In the genomic region with DNA sequence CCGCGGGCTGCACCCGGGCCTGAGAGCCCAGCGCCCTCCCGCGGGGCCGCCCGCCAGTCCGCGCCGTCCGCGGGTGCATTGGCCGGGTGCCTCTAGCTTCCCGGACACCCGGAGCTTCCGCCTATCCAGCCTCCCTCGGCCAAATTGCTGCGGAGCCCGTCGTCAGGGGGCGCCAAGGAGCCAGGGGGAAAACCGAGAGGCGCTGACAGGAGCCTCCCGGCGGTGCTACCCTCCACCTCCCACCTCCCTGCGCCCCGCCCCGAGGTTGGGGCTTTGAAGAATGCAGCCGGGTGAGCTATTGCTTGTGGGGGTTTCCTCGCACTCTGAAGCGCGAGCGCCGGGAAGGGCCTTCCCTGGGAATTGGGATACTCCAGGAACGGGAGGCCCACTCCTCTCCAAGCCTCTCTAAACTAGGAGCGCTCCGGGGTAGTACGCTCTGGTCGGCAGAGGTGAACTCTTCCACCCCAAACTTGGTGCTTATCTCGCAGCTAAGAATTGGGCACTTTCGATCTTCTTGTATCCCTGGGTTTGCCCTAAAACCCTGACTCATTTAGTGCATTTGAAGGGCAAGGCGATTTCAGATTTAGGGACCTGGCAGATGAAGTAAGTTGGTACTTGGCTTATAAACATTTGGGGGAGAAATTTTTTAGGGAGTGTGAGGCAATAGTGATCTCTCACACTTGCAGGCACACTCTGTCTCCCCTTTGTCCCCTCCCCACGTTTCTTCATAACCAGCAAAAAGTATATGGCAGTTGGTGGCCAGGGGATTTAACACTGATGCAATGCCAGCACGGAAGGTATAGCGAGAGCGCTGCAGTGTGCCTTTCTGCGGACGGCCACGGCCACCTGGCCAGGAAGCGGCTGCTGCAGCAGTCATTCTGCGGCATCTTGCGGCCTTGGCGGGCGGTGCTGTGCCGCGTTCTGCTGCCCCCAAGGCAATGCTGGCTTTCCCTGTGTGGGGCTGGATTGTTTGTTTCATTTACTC, we compare ENCODE assay signal across 1 cellular context.
A peak's percentile ranks its signal among the peaks of the same experiment; 100 is the strongest.
TF ChIP-seq lines count a peak whose summit lies in the region.

No MANE protein-coding gene starts in this region.

TF ChIP-seq in K562, 482 proteins besides CTCF, POLR2A, EP300 and RAD21 (continued from another document and continues in another):
- TF ChIP-seq, protein P1, sequence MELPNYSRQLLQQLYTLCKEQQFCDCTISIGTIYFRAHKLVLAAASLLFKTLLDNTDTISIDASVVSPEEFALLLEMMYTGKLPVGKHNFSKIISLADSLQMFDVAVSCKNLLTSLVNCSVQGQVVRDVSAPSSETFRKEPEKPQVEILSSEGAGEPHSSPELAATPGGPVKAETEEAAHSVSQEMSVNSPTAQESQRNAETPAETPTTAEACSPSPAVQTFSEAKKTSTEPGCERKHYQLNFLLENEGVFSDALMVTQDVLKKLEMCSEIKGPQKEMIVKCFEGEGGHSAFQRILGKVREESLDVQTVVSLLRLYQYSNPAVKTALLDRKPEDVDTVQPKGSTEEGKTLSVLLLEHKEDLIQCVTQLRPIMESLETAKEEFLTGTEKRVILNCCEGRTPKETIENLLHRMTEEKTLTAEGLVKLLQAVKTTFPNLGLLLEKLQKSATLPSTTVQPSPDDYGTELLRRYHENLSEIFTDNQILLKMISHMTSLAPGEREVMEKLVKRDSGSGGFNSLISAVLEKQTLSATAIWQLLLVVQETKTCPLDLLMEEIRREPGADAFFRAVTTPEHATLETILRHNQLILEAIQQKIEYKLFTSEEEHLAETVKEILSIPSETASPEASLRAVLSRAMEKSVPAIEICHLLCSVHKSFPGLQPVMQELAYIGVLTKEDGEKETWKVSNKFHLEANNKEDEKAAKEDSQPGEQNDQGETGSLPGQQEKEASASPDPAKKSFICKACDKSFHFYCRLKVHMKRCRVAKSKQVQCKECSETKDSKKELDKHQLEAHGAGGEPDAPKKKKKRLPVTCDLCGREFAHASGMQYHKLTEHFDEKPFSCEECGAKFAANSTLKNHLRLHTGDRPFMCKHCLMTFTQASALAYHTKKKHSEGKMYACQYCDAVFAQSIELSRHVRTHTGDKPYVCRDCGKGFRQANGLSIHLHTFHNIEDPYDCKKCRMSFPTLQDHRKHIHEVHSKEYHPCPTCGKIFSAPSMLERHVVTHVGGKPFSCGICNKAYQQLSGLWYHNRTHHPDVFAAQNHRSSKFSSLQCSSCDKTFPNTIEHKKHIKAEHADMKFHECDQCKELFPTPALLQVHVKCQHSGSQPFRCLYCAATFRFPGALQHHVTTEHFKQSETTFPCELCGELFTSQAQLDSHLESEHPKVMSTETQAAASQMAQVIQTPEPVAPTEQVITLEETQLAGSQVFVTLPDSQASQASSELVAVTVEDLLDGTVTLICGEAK (IDR thresholded peaks at IDR 0.05) = no peak
- TF ChIP-seq, protein P1 (CRISPR knock-in tag; IDR thresholded peaks at IDR 0.05) = no peak
- TF ChIP-seq, protein P2, sequence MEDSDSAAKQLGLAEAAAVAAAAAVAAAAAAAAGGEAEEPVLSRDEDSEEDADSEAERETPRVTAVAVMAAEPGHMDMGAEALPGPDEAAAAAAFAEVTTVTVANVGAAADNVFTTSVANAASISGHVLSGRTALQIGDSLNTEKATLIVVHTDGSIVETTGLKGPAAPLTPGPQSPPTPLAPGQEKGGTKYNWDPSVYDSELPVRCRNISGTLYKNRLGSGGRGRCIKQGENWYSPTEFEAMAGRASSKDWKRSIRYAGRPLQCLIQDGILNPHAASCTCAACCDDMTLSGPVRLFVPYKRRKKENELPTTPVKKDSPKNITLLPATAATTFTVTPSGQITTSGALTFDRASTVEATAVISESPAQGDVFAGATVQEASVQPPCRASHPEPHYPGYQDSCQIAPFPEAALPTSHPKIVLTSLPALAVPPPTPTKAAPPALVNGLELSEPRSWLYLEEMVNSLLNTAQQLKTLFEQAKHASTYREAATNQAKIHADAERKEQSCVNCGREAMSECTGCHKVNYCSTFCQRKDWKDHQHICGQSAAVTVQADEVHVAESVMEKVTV (CRISPR knock-in tag; IDR thresholded peaks at IDR 0.05) = peak; percentile 42
- TF ChIP-seq, protein P3, sequence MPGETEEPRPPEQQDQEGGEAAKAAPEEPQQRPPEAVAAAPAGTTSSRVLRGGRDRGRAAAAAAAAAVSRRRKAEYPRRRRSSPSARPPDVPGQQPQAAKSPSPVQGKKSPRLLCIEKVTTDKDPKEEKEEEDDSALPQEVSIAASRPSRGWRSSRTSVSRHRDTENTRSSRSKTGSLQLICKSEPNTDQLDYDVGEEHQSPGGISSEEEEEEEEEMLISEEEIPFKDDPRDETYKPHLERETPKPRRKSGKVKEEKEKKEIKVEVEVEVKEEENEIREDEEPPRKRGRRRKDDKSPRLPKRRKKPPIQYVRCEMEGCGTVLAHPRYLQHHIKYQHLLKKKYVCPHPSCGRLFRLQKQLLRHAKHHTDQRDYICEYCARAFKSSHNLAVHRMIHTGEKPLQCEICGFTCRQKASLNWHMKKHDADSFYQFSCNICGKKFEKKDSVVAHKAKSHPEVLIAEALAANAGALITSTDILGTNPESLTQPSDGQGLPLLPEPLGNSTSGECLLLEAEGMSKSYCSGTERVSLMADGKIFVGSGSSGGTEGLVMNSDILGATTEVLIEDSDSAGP (CRISPR knock-in tag; IDR thresholded peaks at IDR 0.05) = no peak
- TF ChIP-seq ERF (CRISPR knock-in tag; IDR thresholded peaks at IDR 0.05) (no peak), SRSF1 (IDR thresholded peaks at IDR 0.05; ENCODE audit: low read depth, low read length) (no peak), BRCA1 (IDR thresholded peaks at IDR 0.05) (no peak), BRCA1 (CRISPR knock-in tag; IDR thresholded peaks at IDR 0.05) (no peak), ZNF445 (CRISPR knock-in tag; IDR thresholded peaks at IDR 0.05; ENCODE audit: low read depth) (no peak), MAZ (CRISPR knock-in tag; conservative IDR thresholded peaks at IDR 0.05 in 1 of 2, IDR thresholded peaks at IDR 0.05 in 1 of 2) (peak; percentile 55 to 89), CHCHD3 (CRISPR knock-in tag; IDR thresholded peaks at IDR 0.05) (no peak), PHTF2 (CRISPR knock-in tag; IDR thresholded peaks at IDR 0.05) (no peak), KDM5B (IDR thresholded peaks at IDR 0.05; ENCODE audit: insufficient replicate concordance, low read depth, low read length) (peak; percentile 37), RHOXF2B (CRISPR knock-in tag; conservative IDR thresholded peaks at IDR 0.05) (no peak), CCAR2 (IDR thresholded peaks at IDR 0.05; ENCODE audit: low read depth, low read length) (no peak), HNRNPL (IDR thresholded peaks at IDR 0.05; ENCODE audit: low read depth, low read length) (no peak), SP1 (CRISPR knock-in tag; IDR thresholded peaks at IDR 0.05) (no peak), NFXL1 (CRISPR knock-in tag; IDR thresholded peaks at IDR 0.05) (no peak), PTBP1 (IDR thresholded peaks at IDR 0.05; ENCODE audit: low read depth, low read length) (peak; percentile 35; the same call in 1 of the 2 replicates), ZNF12 (CRISPR knock-in tag; IDR thresholded peaks at IDR 0.05) (no peak), SMAD3 (CRISPR knock-in tag; conservative IDR thresholded peaks at IDR 0.05) (no peak), TEAD1 (CRISPR knock-in tag; IDR thresholded peaks at IDR 0.05) (peak in 1 of 2 experiments; percentile 88; a peak in 2 of 4 replicates), SRSF9 (IDR thresholded peaks at IDR 0.05; ENCODE audit: borderline replicate concordance, low read depth, low read length) (no peak), ETV6 (IDR thresholded peaks at IDR 0.05; ENCODE audit: borderline replicate concordance in 1 of 2, low read depth in 2 of 2, low read length in 1 of 2) (peak in 1 of 2 experiments; percentile 54; a peak in 1 of 4 replicates), ETV6 (CRISPR knock-in tag; IDR thresholded peaks at IDR 0.05; ENCODE audit: borderline replicate concordance) (no peak), BACH1 (tag; IDR thresholded peaks at IDR 0.05) (no peak), LCOR (CRISPR knock-in tag; IDR thresholded peaks at IDR 0.05) (peak; percentile 90), FOSL1 (tag; conservative IDR thresholded peaks at IDR 0.05) (no peak), SMARCA5 (IDR thresholded peaks at IDR 0.05) (no peak), MED1 (CRISPR knock-in tag; IDR thresholded peaks at IDR 0.05; ENCODE audit: borderline replicate concordance) (no peak)
- TF ChIP-seq, protein P4, sequence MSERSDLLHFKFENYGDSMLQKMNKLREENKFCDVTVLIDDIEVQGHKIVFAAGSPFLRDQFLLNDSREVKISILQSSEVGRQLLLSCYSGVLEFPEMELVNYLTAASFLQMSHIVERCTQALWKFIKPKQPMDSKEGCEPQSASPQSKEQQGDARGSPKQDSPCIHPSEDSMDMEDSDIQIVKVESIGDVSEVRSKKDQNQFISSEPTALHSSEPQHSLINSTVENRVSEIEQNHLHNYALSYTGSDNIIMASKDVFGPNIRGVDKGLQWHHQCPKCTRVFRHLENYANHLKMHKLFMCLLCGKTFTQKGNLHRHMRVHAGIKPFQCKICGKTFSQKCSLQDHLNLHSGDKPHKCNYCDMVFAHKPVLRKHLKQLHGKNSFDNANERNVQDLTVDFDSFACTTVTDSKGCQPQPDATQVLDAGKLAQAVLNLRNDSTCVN (CRISPR knock-in tag; IDR thresholded peaks at IDR 0.05) = no peak
- TF ChIP-seq, protein P5, sequence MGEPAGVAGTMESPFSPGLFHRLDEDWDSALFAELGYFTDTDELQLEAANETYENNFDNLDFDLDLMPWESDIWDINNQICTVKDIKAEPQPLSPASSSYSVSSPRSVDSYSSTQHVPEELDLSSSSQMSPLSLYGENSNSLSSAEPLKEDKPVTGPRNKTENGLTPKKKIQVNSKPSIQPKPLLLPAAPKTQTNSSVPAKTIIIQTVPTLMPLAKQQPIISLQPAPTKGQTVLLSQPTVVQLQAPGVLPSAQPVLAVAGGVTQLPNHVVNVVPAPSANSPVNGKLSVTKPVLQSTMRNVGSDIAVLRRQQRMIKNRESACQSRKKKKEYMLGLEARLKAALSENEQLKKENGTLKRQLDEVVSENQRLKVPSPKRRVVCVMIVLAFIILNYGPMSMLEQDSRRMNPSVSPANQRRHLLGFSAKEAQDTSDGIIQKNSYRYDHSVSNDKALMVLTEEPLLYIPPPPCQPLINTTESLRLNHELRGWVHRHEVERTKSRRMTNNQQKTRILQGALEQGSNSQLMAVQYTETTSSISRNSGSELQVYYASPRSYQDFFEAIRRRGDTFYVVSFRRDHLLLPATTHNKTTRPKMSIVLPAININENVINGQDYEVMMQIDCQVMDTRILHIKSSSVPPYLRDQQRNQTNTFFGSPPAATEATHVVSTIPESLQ (CRISPR knock-in tag; IDR thresholded peaks at IDR 0.05) = no peak; the same call in 1 of the 2 replicates
- TF ChIP-seq, protein P6, sequence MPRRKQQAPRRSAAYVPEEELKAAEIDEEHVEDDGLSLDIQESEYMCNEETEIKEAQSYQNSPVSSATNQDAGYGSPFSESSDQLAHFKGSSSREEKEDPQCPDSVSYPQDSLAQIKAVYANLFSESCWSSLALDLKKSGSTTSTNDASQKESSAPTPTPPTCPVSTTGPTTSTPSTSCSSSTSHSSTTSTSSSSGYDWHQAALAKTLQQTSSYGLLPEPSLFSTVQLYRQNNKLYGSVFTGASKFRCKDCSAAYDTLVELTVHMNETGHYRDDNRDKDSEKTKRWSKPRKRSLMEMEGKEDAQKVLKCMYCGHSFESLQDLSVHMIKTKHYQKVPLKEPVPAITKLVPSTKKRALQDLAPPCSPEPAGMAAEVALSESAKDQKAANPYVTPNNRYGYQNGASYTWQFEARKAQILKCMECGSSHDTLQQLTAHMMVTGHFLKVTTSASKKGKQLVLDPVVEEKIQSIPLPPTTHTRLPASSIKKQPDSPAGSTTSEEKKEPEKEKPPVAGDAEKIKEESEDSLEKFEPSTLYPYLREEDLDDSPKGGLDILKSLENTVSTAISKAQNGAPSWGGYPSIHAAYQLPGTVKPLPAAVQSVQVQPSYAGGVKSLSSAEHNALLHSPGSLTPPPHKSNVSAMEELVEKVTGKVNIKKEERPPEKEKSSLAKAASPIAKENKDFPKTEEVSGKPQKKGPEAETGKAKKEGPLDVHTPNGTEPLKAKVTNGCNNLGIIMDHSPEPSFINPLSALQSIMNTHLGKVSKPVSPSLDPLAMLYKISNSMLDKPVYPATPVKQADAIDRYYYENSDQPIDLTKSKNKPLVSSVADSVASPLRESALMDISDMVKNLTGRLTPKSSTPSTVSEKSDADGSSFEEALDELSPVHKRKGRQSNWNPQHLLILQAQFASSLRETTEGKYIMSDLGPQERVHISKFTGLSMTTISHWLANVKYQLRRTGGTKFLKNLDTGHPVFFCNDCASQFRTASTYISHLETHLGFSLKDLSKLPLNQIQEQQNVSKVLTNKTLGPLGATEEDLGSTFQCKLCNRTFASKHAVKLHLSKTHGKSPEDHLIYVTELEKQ (CRISPR knock-in tag; IDR thresholded peaks at IDR 0.05) = no peak
- TF ChIP-seq, protein P7, sequence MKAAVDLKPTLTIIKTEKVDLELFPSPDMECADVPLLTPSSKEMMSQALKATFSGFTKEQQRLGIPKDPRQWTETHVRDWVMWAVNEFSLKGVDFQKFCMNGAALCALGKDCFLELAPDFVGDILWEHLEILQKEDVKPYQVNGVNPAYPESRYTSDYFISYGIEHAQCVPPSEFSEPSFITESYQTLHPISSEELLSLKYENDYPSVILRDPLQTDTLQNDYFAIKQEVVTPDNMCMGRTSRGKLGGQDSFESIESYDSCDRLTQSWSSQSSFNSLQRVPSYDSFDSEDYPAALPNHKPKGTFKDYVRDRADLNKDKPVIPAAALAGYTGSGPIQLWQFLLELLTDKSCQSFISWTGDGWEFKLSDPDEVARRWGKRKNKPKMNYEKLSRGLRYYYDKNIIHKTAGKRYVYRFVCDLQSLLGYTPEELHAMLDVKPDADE (conservative IDR thresholded peaks at IDR 0.05; ENCODE audit: control insufficient read depth, low read depth, low read length) = peak; percentile 77; the same call in 1 of the 2 replicates
- TF ChIP-seq, protein P8, sequence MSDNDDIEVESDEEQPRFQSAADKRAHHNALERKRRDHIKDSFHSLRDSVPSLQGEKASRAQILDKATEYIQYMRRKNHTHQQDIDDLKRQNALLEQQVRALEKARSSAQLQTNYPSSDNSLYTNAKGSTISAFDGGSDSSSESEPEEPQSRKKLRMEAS (CRISPR knock-in tag; IDR thresholded peaks at IDR 0.05) = peak; percentile 28; the same call in 1 of the 2 replicates
